ENCODE assay signal across 15 cellular contexts in genomic region chr14:71659165-71659564, GRCh38.
DNase-seq lines count a peak whose midpoint lies in the region; ATAC-seq and TF ChIP-seq lines count a peak whose summit lies in the region.
"Had no signal": no experiment of that assay in that cellular context is flagged by ENCODE, and none has a peak within 500 bp of the region (broad histone marks: within the 10 kb centered on the region; RNA-seq: fewer than 3 reads in every experiment).

No MANE protein-coding gene starts in this region.

- intact Hi-C loops in activated naive CD4-positive, alpha-beta T cell treated with anti-CD3 and anti-CD28 coated beads for 36 hours (cut with micrococcal nuclease), result no loop called here

- peak; percentile 77 for ATAC-seq in RWPE2 (ENCODE audit: low read depth)
- ATAC-seq in HG02763 (IDR thresholded peaks at IDR 0.05; ENCODE audit: unreplicated experiment), result no peak

- no peaks in the 10 kb centered on the region for H3K9me3 Mint-ChIP-seq in activated naive CD4-positive, alpha-beta T cell treated with anti-CD3 and anti-CD28 coated beads, Interleukin-2, amount 10 ng/mL, durations not matched to agents 7 days and 5 days
- H3K9me3 Mint-ChIP-seq in activated naive CD4-positive, alpha-beta T cell treated with anti-CD3 and anti-CD28 coated beads for 36 hours, result no peaks in the 10 kb centered on the region
- H3K9me3 Mint-ChIP-seq: activated naive CD4-positive, alpha-beta T cell treated with anti-CD3 and anti-CD28 coated beads, Interleukin-2, amount 50 U/mL, for 72 hours had no signal

- H3K4me3 ChIP-seq in RWPE2 (ENCODE audit: severe bottlenecking) (no peak overlapping the region), fibroblast of mammary gland (ENCODE audit: control insufficient read depth, low read depth, low read length) (no peak overlapping the region)
- H3K4me3 ChIP-seq: thoracic aorta had no signal

- CTCF ChIA-PET in activated naive CD4-positive, alpha-beta T cell treated with anti-CD3 and anti-CD28 coated beads, Interleukin-2, amount 10 ng/mL, durations not matched to agents 7 days and 5 days (lab: Charles Lee), result interaction anchor here (0.9 to 1.2 kb wide), 2 partner anchors 9 to 52 kb away, joined by 3 read pairs; no protein-coding TSS in a partner anchor
- CTCF ChIA-PET in activated naive CD4-positive, alpha-beta T cell treated with anti-CD3 and anti-CD28 coated beads for 36 hours (lab: Charles Lee), result no interaction called here

- DNase-seq in activated naive CD4-positive, alpha-beta T cell treated with anti-CD3 and anti-CD28 coated beads, Interleukin-2, amount 10 ng/mL, durations not matched to agents 7 days and 5 days, result no peak
- DNase-seq in activated naive CD4-positive, alpha-beta T cell treated with anti-CD3 and anti-CD28 coated beads for 36 hours, result no peak
- no peak for DNase-seq in RWPE2 (ENCODE audit: low spot score)
- DNase-seq in fibroblast of mammary gland (ENCODE audit: low read depth), result peak; percentile 39
- no peak for DNase-seq in substantia nigra (lab: John Stamatoyannopoulos, UW)
- no peak for DNase-seq in COLO668 (lab: John Stamatoyannopoulos, UW; ENCODE audit: unreplicated experiment)
- DNase-seq in NOMO-1 treated with dmso at 0.1 percent for 144 hours (lab: John Stamatoyannopoulos, UW; ENCODE audit: unreplicated experiment), result no peak
- DNase-seq: activated CD4-positive, CD25-positive, alpha-beta regulatory T cell; islet precursor cell; NCI-H187; nucleus accumbens; stimulated activated CD4-positive, alpha-beta T cell treated with anti-CD3 and anti-CD28 coated beads, Interleukin-4, amount 100 ng/mL, for 1 hour had no signal

- peaks cover 48% of the 10 kb centered on the region for H3K36me3 ChIP-seq in RWPE2 (ENCODE audit: low read depth)
- H3K36me3 ChIP-seq: thoracic aorta had no signal

- no peak overlapping the region for H3K4me3 Mint-ChIP-seq in activated naive CD4-positive, alpha-beta T cell treated with anti-CD3 and anti-CD28 coated beads, Interleukin-2, amount 10 ng/mL, durations not matched to agents 7 days and 5 days
- H3K4me3 Mint-ChIP-seq in activated naive CD4-positive, alpha-beta T cell treated with anti-CD3 and anti-CD28 coated beads for 36 hours, result no peak overlapping the region

- no peaks in the 10 kb centered on the region for H3K9me3 ChIP-seq in RWPE2 (ENCODE audit: severe bottlenecking)
- H3K9me3 ChIP-seq: thoracic aorta had no signal

- H3K27me3 Mint-ChIP-seq in activated naive CD4-positive, alpha-beta T cell treated with anti-CD3 and anti-CD28 coated beads, Interleukin-2, amount 10 ng/mL, durations not matched to agents 7 days and 5 days, result no peaks in the 10 kb centered on the region
- no peaks in the 10 kb centered on the region for H3K27me3 Mint-ChIP-seq in activated naive CD4-positive, alpha-beta T cell treated with anti-CD3 and anti-CD28 coated beads for 36 hours (ENCODE audit: low read depth)

- peak overlapping the region; percentile 68 for H3K27ac Mint-ChIP-seq in activated naive CD4-positive, alpha-beta T cell treated with anti-CD3 and anti-CD28 coated beads, Interleukin-2, amount 10 ng/mL, durations not matched to agents 7 days and 5 days
- no peak overlapping the region for H3K27ac Mint-ChIP-seq in activated naive CD4-positive, alpha-beta T cell treated with anti-CD3 and anti-CD28 coated beads for 36 hours
- H3K27ac Mint-ChIP-seq: activated naive CD4-positive, alpha-beta T cell treated with anti-CD3 and anti-CD28 coated beads, Interleukin-2, amount 50 U/mL, for 72 hours had no signal

- no peaks in the 10 kb centered on the region for H3K27me3 ChIP-seq in RWPE2 (ENCODE audit: insufficient read depth, poor library complexity, severe bottlenecking)

- H3K27ac ChIP-seq in RWPE2 (ENCODE audit: poor library complexity, severe bottlenecking), result peak overlapping the region; percentile 35
- peak overlapping the region; percentile 26 for H3K27ac ChIP-seq in substantia nigra (ENCODE audit: low read depth, low read length, poor library complexity, severe bottlenecking)
- H3K27ac ChIP-seq: thoracic aorta had no signal

- H3K4me1 Mint-ChIP-seq in activated naive CD4-positive, alpha-beta T cell treated with anti-CD3 and anti-CD28 coated beads, Interleukin-2, amount 10 ng/mL, durations not matched to agents 7 days and 5 days, result peaks cover 15% of the 10 kb centered on the region
- H3K4me1 Mint-ChIP-seq in activated naive CD4-positive, alpha-beta T cell treated with anti-CD3 and anti-CD28 coated beads for 36 hours (ENCODE audit: low read depth), result no peaks in the 10 kb centered on the region

- TF ChIP-seq CTCF in RWPE2 (IDR thresholded peaks at IDR 0.05; ENCODE audit: poor library complexity, severe bottlenecking) (no peak), fibroblast of mammary gland (conservative IDR thresholded peaks at IDR 0.05; ENCODE audit: control insufficient read depth, insufficient read depth, low read depth, low read length) (no peak)

- H3K4me1 ChIP-seq in RWPE2 (ENCODE audit: insufficient read depth, poor library complexity, severe bottlenecking), result peaks cover 21% of the 10 kb centered on the region

- peaks cover 38% of the 10 kb centered on the region for H3K36me3 Mint-ChIP-seq in activated naive CD4-positive, alpha-beta T cell treated with anti-CD3 and anti-CD28 coated beads, Interleukin-2, amount 10 ng/mL, durations not matched to agents 7 days and 5 days
- H3K36me3 Mint-ChIP-seq in activated naive CD4-positive, alpha-beta T cell treated with anti-CD3 and anti-CD28 coated beads for 36 hours (ENCODE audit: low read depth), result peaks cover 29% of the 10 kb centered on the region
